In the genomic region with DNA sequence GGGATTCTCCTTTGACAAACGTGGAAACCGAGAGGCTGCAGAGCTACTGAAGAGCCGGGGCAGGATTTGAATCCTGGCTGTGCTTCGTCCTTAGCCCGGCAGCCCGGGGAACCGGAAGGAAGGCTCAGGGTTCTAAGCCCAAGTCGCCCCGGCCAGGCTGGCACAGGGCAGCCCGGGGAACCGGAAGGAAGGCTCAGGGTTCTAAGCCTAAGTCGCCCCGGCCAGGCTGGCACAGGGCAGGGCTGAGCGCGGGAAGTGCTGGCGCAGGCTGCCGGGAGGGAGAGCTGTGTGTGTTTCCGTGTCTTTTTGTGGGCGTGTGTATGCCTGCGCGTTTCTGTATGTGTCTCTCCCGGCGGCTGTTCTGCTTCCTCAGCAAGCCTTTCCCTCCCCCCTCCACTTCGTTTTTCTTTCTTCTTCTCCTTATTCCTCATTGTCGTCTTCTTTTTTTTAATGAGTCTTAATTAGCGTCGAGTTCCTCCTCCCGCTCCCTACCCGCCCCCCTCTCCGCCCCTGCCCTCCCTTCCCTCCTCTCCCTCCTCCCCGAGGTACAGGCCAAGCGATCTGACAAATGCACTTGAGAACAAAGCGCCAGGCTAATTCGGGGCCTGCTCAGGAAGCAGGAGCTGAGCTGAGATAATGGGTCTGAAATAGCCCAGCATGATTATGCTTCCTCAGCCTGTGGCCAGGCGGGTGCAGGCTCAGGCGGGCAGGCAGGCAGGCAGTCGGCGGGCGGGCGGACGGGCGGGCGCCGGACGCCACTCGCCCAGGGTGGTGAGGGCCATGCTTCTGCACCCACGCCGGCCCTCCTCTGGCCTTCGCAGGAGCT, we compare ENCODE assay signal across 8 cellular contexts.
DNase-seq lines count a peak whose midpoint lies in the region; ATAC-seq and TF ChIP-seq lines count a peak whose summit lies in the region.

No MANE protein-coding gene starts in this region.

- peak overlapping the region; percentile 52 for H3K4me3 ChIP-seq in left ventricle myocardium inferior

- no peaks in the 10 kb centered on the region for H3K36me3 ChIP-seq in left ventricle myocardium inferior

- no peaks in the 10 kb centered on the region for H3K9me3 ChIP-seq in left ventricle myocardium inferior (replicated peaks)

- H3K27ac ChIP-seq in left ventricle myocardium inferior (replicated peaks) = peak overlapping the region; percentile 94

- H3K4me1 ChIP-seq in left ventricle myocardium inferior = peaks cover 44% of the 10 kb centered on the region

- no peak for ATAC-seq in GM19397 (IDR thresholded peaks at IDR 0.05; ENCODE audit: unreplicated experiment)
- ATAC-seq in HG03139 (IDR thresholded peaks at IDR 0.05; ENCODE audit: unreplicated experiment) = no peak

- TF ChIP-seq CTCF in left ventricle myocardium inferior (IDR thresholded peaks at IDR 0.05; ENCODE audit: borderline replicate concordance) = no peak

- intact Hi-C loops in left ventricle myocardium inferior (cut with micrococcal nuclease) (no loop called here), posterior cingulate gyrus (cut with DNase I) (no loop called here)

- no peaks in the 10 kb centered on the region for H3K27me3 ChIP-seq in left ventricle myocardium inferior (ENCODE audit: low read depth)

- DNase-seq in GDM1 (lab: John Stamatoyannopoulos, UW) = peak; percentile 89
- peak; percentile 2 for DNase-seq in NCI-H510A (lab: John Stamatoyannopoulos, UW)
- DNase-seq in amygdala (lab: John Stamatoyannopoulos, UW) = peak in 50 of 56 donors; percentile 1 to 71 (median 34)
- peak; percentile 62 for DNase-seq in left ventricle myocardium inferior
- DNase-seq in posterior cingulate gyrus = peak in 9 of 10 donors; percentile 33 to 94 (median 46)
- no peak for DNase-seq in activated effector memory CD4-positive, alpha-beta T cell treated with Interleukin-2 at 50 U/mL for 16 hours
